10 cellular contexts compared by ENCODE assay signal in genomic region chr13:96650301-96650886, GRCh38.
A peak's percentile ranks its signal among the peaks of the same experiment; 100 is the strongest.
DNase-seq lines count a peak whose midpoint lies in the region; ATAC-seq, FAIRE-seq and TF ChIP-seq lines count a peak whose summit lies in the region.
"Had no signal": no experiment of that assay in that cellular context is flagged by ENCODE, and none has a peak within 500 bp of the region (broad histone marks: within the 10 kb centered on the region; RNA-seq: fewer than 3 reads in every experiment).

No MANE protein-coding gene starts in this region.

- H3K4me2 ChIP-seq in keratinocyte (ENCODE audit: control insufficient read depth, extremely low read depth, insufficient read depth, low read depth, low read length) = peak overlapping the region; percentile 13

- dilution Hi-C loops in keratinocyte (cut with MboI; ENCODE audit: extremely low pct_ligation_motif_present, low sequenced_read_pairs) = no loop called here

- no peaks in the 10 kb centered on the region for H3K79me2 ChIP-seq in keratinocyte (ENCODE audit: control insufficient read depth, insufficient read depth, low read length)

- H3K9me1 ChIP-seq in keratinocyte (ENCODE audit: control insufficient read depth, extremely low read depth, insufficient read depth, low read length) = no peaks in the 10 kb centered on the region

- peak; percentile 78 for DNase-seq in OCI-M1 (lab: John Stamatoyannopoulos, UW)
- DNase-seq in keratinocyte (ENCODE audit: low read depth, low spot score) = peak; percentile 40
- DNase-seq in omental fat pad (ENCODE audit: low spot score) = no peak
- no peak for DNase-seq in activated gamma-delta T cell treated with Interleukin-2 at 50 U/mL for 16 hours
- no peak for DNase-seq in epidermal melanocyte (ENCODE audit: insufficient read length, low spot score)
- DNase-seq: activated CD4-positive, alpha-beta memory T cell treated with anti-CD3 and anti-CD28 coated beads, Interleukin-2, amount 10 ng/mL, durations not matched to agents 7 days and 5 days had no signal

- peak; percentile 88 for FAIRE-seq in keratinocyte (lab: Jason Lieb, UNC)

- no peak overlapping the region for H3K4me3 ChIP-seq in keratinocyte (ENCODE audit: control insufficient read depth in 2 of 3, extremely low read depth in 1 of 3, insufficient read depth in 2 of 3, low read depth in 1 of 3, low read length in 3 of 3)

- H3K27me3 ChIP-seq in keratinocyte (ENCODE audit: control insufficient read depth, extremely low read depth, insufficient read depth, low read length) = no peaks in the 10 kb centered on the region

- H3K27ac ChIP-seq in keratinocyte (ENCODE audit: control insufficient read depth, insufficient read depth, low read length) = peak overlapping the region; percentile 19
- H3K27ac ChIP-seq: HL-60 had no signal

- H3K36me3 ChIP-seq in keratinocyte (ENCODE audit: control insufficient read depth in 2 of 2, extremely low read depth in 1 of 2, insufficient read depth in 2 of 2, low read length in 2 of 2) = no peaks in the 10 kb centered on the region

- TF ChIP-seq CTCF in keratinocyte (optimal IDR thresholded peaks at IDR 0.05 in 1 of 3, IDR thresholded peaks at IDR 0.05 in 1 of 3, conservative IDR thresholded peaks at IDR 0.05 in 1 of 3; ENCODE audit: extremely low read depth in 1 of 3, insufficient read depth in 2 of 3, low read length in 3 of 3) (peak; percentile 13 to 28 (median 27)), omental fat pad (IDR thresholded peaks at IDR 0.05) (no peak)

- H3K4me1 ChIP-seq in keratinocyte (ENCODE audit: control insufficient read depth, extremely low read depth, insufficient read depth, low read length) = peaks cover 14% of the 10 kb centered on the region

- peaks cover 3% of the 10 kb centered on the region for H3K9me3 ChIP-seq in keratinocyte (ENCODE audit: control insufficient read depth, low read depth, low read length)

- H4K20me1 ChIP-seq in keratinocyte (ENCODE audit: control insufficient read depth, extremely low read depth, insufficient read depth, low read length) = no peaks in the 10 kb centered on the region

- ATAC-seq in GM18511 (IDR thresholded peaks at IDR 0.05; ENCODE audit: unreplicated experiment) = peak; percentile 96
- ATAC-seq in HG02759 (IDR thresholded peaks at IDR 0.05; ENCODE audit: unreplicated experiment) = peak; percentile 84
- ATAC-seq in omental fat pad (ENCODE audit: low FRiP score) = no peak
- ATAC-seq in HG02840 (IDR thresholded peaks at IDR 0.05; ENCODE audit: low FRiP score, unreplicated experiment) = no peak

- H2AFZ ChIP-seq in keratinocyte (ENCODE audit: control insufficient read depth, low read length) = peak overlapping the region; percentile 60

- no peak overlapping the region for H3K9ac ChIP-seq in keratinocyte (ENCODE audit: control insufficient read depth, extremely low read depth, insufficient read depth, low read length)

Comparison
In these comparisons a context has a peak if more than half of its experiments do, and no peak if none do; other contexts are left out.
1. ATAC-seq: peak in GM18511 (single experiment) and HG02759 (single experiment); none in omental fat pad (single experiment) and HG02840 (single experiment).
2. DNase-seq: peak in OCI-M1 (single experiment) and keratinocyte (single experiment); none in omental fat pad (single experiment), activated gamma-delta T cell treated with Interleukin-2 at 50 U/mL for 16 hours (single experiment) and epidermal melanocyte (single experiment).
3. CTCF ChIP-seq: peak in keratinocyte (3 of 3); none in omental fat pad (0 of 3).